ENCODE assay signal across 6 cellular contexts in the genomic region with DNA sequence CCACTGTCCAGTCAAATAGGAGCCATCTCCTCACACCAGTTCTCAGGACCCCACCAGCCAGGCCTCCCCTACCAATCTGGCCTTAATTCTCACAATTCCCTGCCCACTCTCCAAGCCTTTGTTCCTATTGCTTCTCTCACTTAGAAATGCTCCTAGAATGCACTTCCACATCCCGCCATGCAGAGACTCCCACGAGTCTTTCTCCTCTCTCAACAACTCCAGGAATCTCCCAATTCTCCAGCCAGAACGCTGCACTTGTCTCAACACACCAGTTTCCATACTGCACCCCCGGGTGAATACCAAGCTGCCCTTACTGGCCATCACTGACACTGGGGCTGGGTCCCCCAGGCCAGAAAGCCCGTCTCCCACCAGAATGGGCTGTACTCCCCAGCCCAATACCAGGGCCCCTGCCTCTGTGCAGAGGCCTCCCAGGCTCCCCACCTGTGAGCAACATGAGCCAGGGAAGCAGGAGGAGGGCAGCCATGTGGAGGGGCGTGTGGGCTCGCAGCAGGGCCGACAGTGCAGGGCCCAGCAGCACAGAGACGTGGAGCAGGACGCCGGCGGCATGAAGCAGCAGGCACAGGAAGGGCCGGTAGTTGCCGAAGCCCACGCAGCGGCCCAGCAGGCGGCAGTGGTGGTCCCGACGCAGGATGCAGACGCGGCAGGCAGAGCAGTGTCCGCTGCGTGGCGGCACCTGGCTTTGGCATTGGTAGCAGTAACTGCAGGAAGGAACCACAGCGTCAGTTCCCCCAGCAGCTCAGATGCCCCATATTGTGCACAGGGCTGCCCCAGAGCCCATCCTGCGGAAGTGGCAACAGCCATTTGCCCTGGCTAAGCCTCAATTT. TPM values are rescaled to one million over a fixed set of nuclear protein-coding genes. Genes with fewer than 3 reads are reported as not detected.
A peak's percentile ranks its signal among the peaks of the same experiment; 100 is the strongest.
DNase-seq lines count a peak whose midpoint lies in the region; ATAC-seq and TF ChIP-seq lines count a peak whose summit lies in the region.

No MANE protein-coding gene starts in this region.

- peaks cover 5% of the 10 kb centered on the region; the same call in 1 of the 2 replicates for H3K79me2 ChIP-seq in MM.1S (ENCODE audit: low read length)

- no peak overlapping the region for H3K9ac ChIP-seq in MM.1S (ENCODE audit: low read length)

- peak; percentile 34 for ATAC-seq in HG02678 (IDR thresholded peaks at IDR 0.05; ENCODE audit: unreplicated experiment)

- peak overlapping the region; percentile 56 for H3K4me3 Mint-ChIP-seq in activated T-helper 1 cell treated with anti-CD3 and anti-CD28 coated beads, Interleukin-12 subunit alpha, Interleukin-12 subunit beta, Interleukin-2, Interleukin-4 antibody, amounts not matched to agents 30 ng/mL and 10 ng/mL and 1 ng/mL, durations not matched to agents 14 hours and 24 hours and 36 hours
- H3K4me3 Mint-ChIP-seq in type B pancreatic cell, result peak overlapping the region; percentile 56

- no peak overlapping the region for H3K4me3 ChIP-seq in MM.1S (ENCODE audit: low read length)

- H3K9me3 ChIP-seq in MM.1S (replicated peaks; ENCODE audit: insufficient read depth, low read length), result no peaks in the 10 kb centered on the region

- H3K36me3 ChIP-seq in MM.1S (replicated peaks; ENCODE audit: insufficient read depth, low read length), result no peaks in the 10 kb centered on the region

- H3K27ac ChIP-seq in MM.1S (ENCODE audit: low read length), result no peak overlapping the region

- H3K27me3 Mint-ChIP-seq in activated T-helper 1 cell treated with anti-CD3 and anti-CD28 coated beads, Interleukin-12 subunit alpha, Interleukin-12 subunit beta, Interleukin-2, Interleukin-4 antibody, amounts not matched to agents 30 ng/mL and 10 ng/mL and 1 ng/mL, durations not matched to agents 14 hours and 24 hours and 36 hours (ENCODE audit: insufficient read depth), result no peaks in the 10 kb centered on the region
- peaks cover 2% of the 10 kb centered on the region for H3K27me3 Mint-ChIP-seq in type B pancreatic cell

- no peaks in the 10 kb centered on the region for H3K9me2 ChIP-seq in MM.1S (replicated peaks; ENCODE audit: insufficient read depth, low read length)

- peak; percentile 28 for DNase-seq in activated T-helper 1 cell treated with anti-CD3 and anti-CD28 coated beads, Interleukin-12 subunit alpha, Interleukin-12 subunit beta, Interleukin-2, Interleukin-4 antibody, amounts not matched to agents 30 ng/mL and 10 ng/mL and 1 ng/mL, durations not matched to agents 14 hours and 24 hours and 36 hours (ENCODE audit: low spot score)
- DNase-seq in islet precursor cell, result peak; percentile 90
- no peak for DNase-seq in type B pancreatic cell (ENCODE audit: extremely low spot score, unreplicated experiment)
- no peak for DNase-seq in GM03348 (ENCODE audit: low spot score)
- DNase-seq in MM.1S, result no peak

- H3K9me3 Mint-ChIP-seq in activated T-helper 1 cell treated with anti-CD3 and anti-CD28 coated beads, Interleukin-12 subunit alpha, Interleukin-12 subunit beta, Interleukin-2, Interleukin-4 antibody, amounts not matched to agents 30 ng/mL and 10 ng/mL and 1 ng/mL, durations not matched to agents 14 hours and 24 hours and 36 hours, result no peaks in the 10 kb centered on the region
- no peaks in the 10 kb centered on the region for H3K9me3 Mint-ChIP-seq in type B pancreatic cell

- TF ChIP-seq CTCF in type B pancreatic cell (conservative IDR thresholded peaks at IDR 0.05) (peak; percentile 52), MM.1S (IDR thresholded peaks at IDR 0.05; ENCODE audit: low read length) (no peak)

- H3K27ac Mint-ChIP-seq in activated T-helper 1 cell treated with anti-CD3 and anti-CD28 coated beads, Interleukin-12 subunit alpha, Interleukin-12 subunit beta, Interleukin-2, Interleukin-4 antibody, amounts not matched to agents 30 ng/mL and 10 ng/mL and 1 ng/mL, durations not matched to agents 14 hours and 24 hours and 36 hours, result peak overlapping the region; percentile 86
- H3K27ac Mint-ChIP-seq in type B pancreatic cell, result peak overlapping the region; percentile 22

- H3F3A ChIP-seq in MM.1S (ENCODE audit: insufficient read depth, low read length), result peaks cover 3% of the 10 kb centered on the region; the same call in 1 of the 2 replicates

- intact Hi-C loops in activated T-helper 1 cell treated with anti-CD3 and anti-CD28 coated beads, Interleukin-12 subunit alpha, Interleukin-12 subunit beta, Interleukin-2, Interleukin-4 antibody, amounts not matched to agents 30 ng/mL and 10 ng/mL and 1 ng/mL, durations not matched to agents 14 hours and 24 hours and 36 hours (cut with micrococcal nuclease), result no loop called here

- H4K20me1 ChIP-seq in MM.1S (ENCODE audit: insufficient read depth, low read length), result no peaks in the 10 kb centered on the region

- H3K27me3 ChIP-seq in MM.1S (replicated peaks; ENCODE audit: insufficient read depth, low read length), result peaks cover 19% of the 10 kb centered on the region; the same call in 1 of the 2 replicates

- peaks cover 25% of the 10 kb centered on the region for H3K36me3 Mint-ChIP-seq in activated T-helper 1 cell treated with anti-CD3 and anti-CD28 coated beads, Interleukin-12 subunit alpha, Interleukin-12 subunit beta, Interleukin-2, Interleukin-4 antibody, amounts not matched to agents 30 ng/mL and 10 ng/mL and 1 ng/mL, durations not matched to agents 14 hours and 24 hours and 36 hours (ENCODE audit: low read depth)
- H3K36me3 Mint-ChIP-seq in type B pancreatic cell, result peaks cover 8% of the 10 kb centered on the region

- peaks cover 28% of the 10 kb centered on the region for H3K4me1 Mint-ChIP-seq in activated T-helper 1 cell treated with anti-CD3 and anti-CD28 coated beads, Interleukin-12 subunit alpha, Interleukin-12 subunit beta, Interleukin-2, Interleukin-4 antibody, amounts not matched to agents 30 ng/mL and 10 ng/mL and 1 ng/mL, durations not matched to agents 14 hours and 24 hours and 36 hours (ENCODE audit: low read depth)
- H3K4me1 Mint-ChIP-seq in type B pancreatic cell (ENCODE audit: unreplicated experiment), result peaks cover 32% of the 10 kb centered on the region

- no peak overlapping the region for H2AFZ ChIP-seq in MM.1S (ENCODE audit: low read length)

- H3K4me2 ChIP-seq in MM.1S (ENCODE audit: low read depth, low read length), result no peak overlapping the region

- peaks cover 7% of the 10 kb centered on the region; the same call in 1 of the 2 replicates for H3K4me1 ChIP-seq in MM.1S (ENCODE audit: low read length)

RNA-seq across cellular contexts. Expression of gene ZDHHC24, which starts 2.4 kb away (rescaled TPM):
- total RNA-seq in activated T-helper 1 cell treated with anti-CD3 and anti-CD28 coated beads, Interleukin-12 subunit alpha, Interleukin-12 subunit beta, Interleukin-2, Interleukin-4 antibody, amounts not matched to agents 30 ng/mL and 10 ng/mL and 1 ng/mL, durations not matched to agents 14 hours and 24 hours and 36 hours, result 14.6 and 15.6 TPM in 2 replicates
- 8.7 and 12.7 TPM in 2 replicates for total RNA-seq in type B pancreatic cell (ENCODE audit: low replicate concordance)

RNA-seq across cellular contexts. Expression of gene ACTN3, which starts 3.2 kb away (rescaled TPM):
- 0.05 TPM in 1 of 2 replicates, not detected in the other for total RNA-seq in activated T-helper 1 cell treated with anti-CD3 and anti-CD28 coated beads, Interleukin-12 subunit alpha, Interleukin-12 subunit beta, Interleukin-2, Interleukin-4 antibody, amounts not matched to agents 30 ng/mL and 10 ng/mL and 1 ng/mL, durations not matched to agents 14 hours and 24 hours and 36 hours
- 0.57 and 2.6 TPM in 2 replicates for total RNA-seq in type B pancreatic cell (ENCODE audit: low replicate concordance)

RNA-seq across cellular contexts. Expression of gene CTSF, which starts 24.9 kb away (rescaled TPM):
- total RNA-seq in activated T-helper 1 cell treated with anti-CD3 and anti-CD28 coated beads, Interleukin-12 subunit alpha, Interleukin-12 subunit beta, Interleukin-2, Interleukin-4 antibody, amounts not matched to agents 30 ng/mL and 10 ng/mL and 1 ng/mL, durations not matched to agents 14 hours and 24 hours and 36 hours, result 0.71 and 0.73 TPM in 2 replicates
- total RNA-seq in type B pancreatic cell (ENCODE audit: low replicate concordance), result 10.1 TPM in 1 of 2 replicates, not detected in the other

RNA-seq across cellular contexts. Expression of gene BBS1, which starts 33.0 kb away (rescaled TPM):
- total RNA-seq in activated T-helper 1 cell treated with anti-CD3 and anti-CD28 coated beads, Interleukin-12 subunit alpha, Interleukin-12 subunit beta, Interleukin-2, Interleukin-4 antibody, amounts not matched to agents 30 ng/mL and 10 ng/mL and 1 ng/mL, durations not matched to agents 14 hours and 24 hours and 36 hours, result 18.0 and 18.1 TPM in 2 replicates
- total RNA-seq in type B pancreatic cell (ENCODE audit: low replicate concordance), result 43.1 and 71.8 TPM in 2 replicates

RNA-seq across cellular contexts. Expression of gene CCDC87, which starts 49.4 kb away (rescaled TPM):
- total RNA-seq in activated T-helper 1 cell treated with anti-CD3 and anti-CD28 coated beads, Interleukin-12 subunit alpha, Interleukin-12 subunit beta, Interleukin-2, Interleukin-4 antibody, amounts not matched to agents 30 ng/mL and 10 ng/mL and 1 ng/mL, durations not matched to agents 14 hours and 24 hours and 36 hours, result 0.29 and 0.37 TPM in 2 replicates
- 0.94 and 1.1 TPM in 2 replicates for total RNA-seq in type B pancreatic cell (ENCODE audit: low replicate concordance)

Comparison
In these comparisons a context has a peak if more than half of its experiments do, and no peak if none do; other contexts are left out.
1. DNase-seq: peak in activated T-helper 1 cell treated with anti-CD3 and anti-CD28 coated beads, Interleukin-12 subunit alpha, Interleukin-12 subunit beta, Interleukin-2, Interleukin-4 antibody, amounts not matched to agents 30 ng/mL and 10 ng/mL and 1 ng/mL, durations not matched to agents 14 hours and 24 hours and 36 hours (single experiment) and islet precursor cell (single experiment); none in type B pancreatic cell (single experiment), GM03348 (single experiment) and MM.1S (single experiment).